In genomic region chr7:105808703-105809590, GRCh38 we compare ENCODE assay signal across 1 cellular context.
TF ChIP-seq lines count a peak whose summit lies in the region.

No MANE protein-coding gene starts in this region.

TF ChIP-seq in GM12878, 131 proteins besides CTCF, POLR2A, EP300 and RAD21 (continued from another document and continues in another):
- TF ChIP-seq YY1 (IDR thresholded peaks at IDR 0.05; ENCODE audit: low read depth, low read length) (0 out of 2 replicates have a peak, but pooled peaks have one; percentile 36), PRDM15 (CRISPR knock-in tag; IDR thresholded peaks at IDR 0.05) (no peak), FOXK2 (IDR thresholded peaks at IDR 0.05) (no peak), SREBF1 (IDR thresholded peaks at IDR 0.05; ENCODE audit: low read length) (peak; percentile 87), ZBED1 (IDR thresholded peaks at IDR 0.05; ENCODE audit: borderline replicate concordance) (peak; percentile 96; the same call in 1 of the 2 replicates), STAT3 (IDR thresholded peaks at IDR 0.05; ENCODE audit: low read depth, low read length) (peak; percentile 98), TCF3 (IDR thresholded peaks at IDR 0.05; ENCODE audit: borderline replicate concordance, insufficient read depth, low read depth, low read length) (peak; percentile 95), KDM1A (IDR thresholded peaks at IDR 0.05; ENCODE audit: borderline replicate concordance) (no peak), DPF2 (IDR thresholded peaks at IDR 0.05) (peak; percentile 99), ATF7 (IDR thresholded peaks at IDR 0.05; ENCODE audit: low read depth) (peak; percentile 95), ZNF274 (IDR thresholded peaks at IDR 0.05; ENCODE audit: insufficient read depth, insufficient read length) (no peak), MEF2B (IDR thresholded peaks at IDR 0.05; ENCODE audit: partially characterized antibody, poor library complexity, severe bottlenecking) (peak; percentile 86), BACH1 (IDR thresholded peaks at IDR 0.05; ENCODE audit: borderline replicate concordance) (peak; percentile 98), MXI1 (IDR thresholded peaks at IDR 0.05; ENCODE audit: low read depth, low read length) (peak; percentile 90), KAT2A (conservative IDR thresholded peaks at IDR 0.05; ENCODE audit: control insufficient read depth, low read depth, low read length) (no peak), ZNF207 (IDR thresholded peaks at IDR 0.05; ENCODE audit: borderline replicate concordance) (peak; percentile 83; the same call in 1 of the 2 replicates), IKZF2 (IDR thresholded peaks at IDR 0.05) (peak; percentile 93 to 97), ZSCAN29 (IDR thresholded peaks at IDR 0.05) (no peak), PML (IDR thresholded peaks at IDR 0.05; ENCODE audit: low read length) (peak; percentile 95), GABPA (IDR thresholded peaks at IDR 0.05; ENCODE audit: low read depth) (peak; percentile 79), SPI1 (IDR thresholded peaks at IDR 0.05; ENCODE audit: borderline replicate concordance, insufficient read depth, low read depth, low read length) (peak; percentile 98), POLR2AphosphoS5 (IDR thresholded peaks at IDR 0.05; ENCODE audit: low read length) (peak; percentile 52; the same call in 1 of the 2 replicates), EGR1 (IDR thresholded peaks at IDR 0.05; ENCODE audit: borderline replicate concordance in 1 of 2, low read depth in 2 of 2, low read length in 2 of 2) (peak; percentile 37 to 90), EZH2 (IDR thresholded peaks at IDR 0.05; ENCODE audit: borderline replicate concordance, control insufficient read depth, low read depth, low read length) (no peak; the same call in 1 of the 2 replicates), IKZF1 (conservative IDR thresholded peaks at IDR 0.05) (peak; percentile 93), FOXM1 (IDR thresholded peaks at IDR 0.05; ENCODE audit: low read depth, low read length) (peak; percentile 99), CHD1 (IDR thresholded peaks at IDR 0.05; ENCODE audit: low read depth, low read length) (no peak), SMC3 (IDR thresholded peaks at IDR 0.05; ENCODE audit: borderline replicate concordance, low read length) (peak; percentile 9; the same call in 1 of the 2 replicates), YBX1 (IDR thresholded peaks at IDR 0.05) (no peak), CBX5 (IDR thresholded peaks at IDR 0.05; ENCODE audit: low read depth) (peak; percentile 96), STAT1 (conservative IDR thresholded peaks at IDR 0.05) (no peak), RFX5 (IDR thresholded peaks at IDR 0.05; ENCODE audit: low read depth, low read length) (no peak), CEBPB (IDR thresholded peaks at IDR 0.05; ENCODE audit: borderline replicate concordance in 1 of 2, low read depth in 2 of 2, low read length in 2 of 2) (peak in 1 of 2 experiments; percentile 97; a peak in 2 of 4 replicates), ATF2 (IDR thresholded peaks at IDR 0.05; ENCODE audit: low read length) (peak; percentile 99), MAX (IDR thresholded peaks at IDR 0.05; ENCODE audit: low read depth, low read length) (no peak), ESRRA (IDR thresholded peaks at IDR 0.05; ENCODE audit: low read length) (0 out of 2 replicates have a peak, but pooled peaks have one; percentile 33), SIN3A (IDR thresholded peaks at IDR 0.05; ENCODE audit: low read depth, low read length) (no peak), E2F4 (IDR thresholded peaks at IDR 0.05; ENCODE audit: low read depth, low read length) (no peak), E4F1 (IDR thresholded peaks at IDR 0.05; ENCODE audit: borderline replicate concordance, partially characterized antibody) (no peak), ZNF217 (IDR thresholded peaks at IDR 0.05) (peak; percentile 99), POU2F2 (IDR thresholded peaks at IDR 0.05; ENCODE audit: borderline replicate concordance, low read depth, low read length) (peak; percentile 97), SMAD1 (IDR thresholded peaks at IDR 0.05; ENCODE audit: low read depth, partially characterized antibody) (peak; percentile 87), IRF4 (IDR thresholded peaks at IDR 0.05; ENCODE audit: low read depth, low read length) (peak; percentile 100), PKNOX1 (IDR thresholded peaks at IDR 0.05) (peak; percentile 86), NBN (IDR thresholded peaks at IDR 0.05) (peak; percentile 98), BMI1 (IDR thresholded peaks at IDR 0.05; ENCODE audit: borderline replicate concordance) (peak; percentile 89), NFXL1 (IDR thresholded peaks at IDR 0.05; ENCODE audit: borderline replicate concordance) (no peak), MTA3 (IDR thresholded peaks at IDR 0.05; ENCODE audit: borderline replicate concordance, low read length) (peak; percentile 99), SRF (IDR thresholded peaks at IDR 0.05; ENCODE audit: low read depth in 2 of 2, low read length in 2 of 2) (peak in 1 of 2 experiments; percentile 69; a peak in 1 of 4 replicates), ZBTB11 (CRISPR knock-in tag; IDR thresholded peaks at IDR 0.05) (no peak), KLF5 (IDR thresholded peaks at IDR 0.05; ENCODE audit: partially characterized antibody) (peak; percentile 93), SUZ12 (IDR thresholded peaks at IDR 0.05; ENCODE audit: unreplicated experiment) (no peak), RAD51 (IDR thresholded peaks at IDR 0.05) (peak; percentile 67; the same call in 1 of the 2 replicates), NFYA (IDR thresholded peaks at IDR 0.05; ENCODE audit: borderline replicate concordance, low read depth, low read length) (no peak), LARP7 (IDR thresholded peaks at IDR 0.05) (no peak), E2F8 (IDR thresholded peaks at IDR 0.05; ENCODE audit: low read depth, partially characterized antibody) (peak; percentile 68)
